ENCODE assay signal across 1 cellular context in the genomic region with DNA sequence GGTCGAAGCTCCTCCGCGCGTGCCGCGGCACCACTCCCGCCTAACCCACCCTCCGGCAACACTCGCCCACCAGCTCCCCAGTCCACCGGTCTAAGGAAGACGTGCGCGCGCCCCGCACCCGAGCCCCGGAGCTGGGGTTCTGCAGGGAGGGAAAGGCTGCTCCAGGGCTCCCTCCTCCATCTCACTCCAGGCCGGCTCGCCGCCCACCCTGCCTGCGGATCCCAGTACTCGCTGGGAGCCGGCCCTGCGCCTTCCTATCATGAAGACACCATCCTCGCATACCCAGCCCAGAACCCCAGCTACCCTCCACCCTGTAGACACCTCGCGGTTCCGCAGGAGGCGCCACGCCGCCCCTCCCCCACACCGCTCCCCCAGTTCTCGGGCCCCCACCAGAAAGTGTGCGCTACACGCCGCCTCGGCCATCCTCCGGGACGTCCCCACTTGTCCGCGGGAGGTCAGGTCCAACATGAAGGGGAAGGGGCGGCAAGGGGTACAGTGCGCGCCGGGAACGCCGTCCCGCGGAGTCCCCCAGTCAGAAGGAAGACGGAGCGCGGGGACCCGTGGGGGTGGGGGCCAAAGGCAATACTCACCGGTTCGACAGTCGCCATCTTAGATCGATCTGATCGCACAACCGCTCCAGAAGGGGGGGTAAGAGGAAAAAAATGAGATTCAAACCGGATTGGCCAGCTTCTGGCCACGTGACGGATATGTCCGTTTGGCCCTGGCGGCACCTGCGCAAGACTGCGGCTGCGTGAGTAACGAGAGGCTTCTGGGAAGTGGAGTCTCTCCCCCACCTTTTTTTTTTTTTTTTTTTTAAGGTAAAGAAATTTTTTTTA.
TF ChIP-seq lines count a peak whose summit lies in the region.

A gene with protein sequence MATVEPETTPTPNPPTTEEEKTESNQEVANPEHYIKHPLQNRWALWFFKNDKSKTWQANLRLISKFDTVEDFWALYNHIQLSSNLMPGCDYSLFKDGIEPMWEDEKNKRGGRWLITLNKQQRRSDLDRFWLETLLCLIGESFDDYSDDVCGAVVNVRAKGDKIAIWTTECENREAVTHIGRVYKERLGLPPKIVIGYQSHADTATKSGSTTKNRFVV (minus strand): TSS at position 629 of the 836 bp plus-strand sequence. CDS start 21 bp downstream, at position 608.

TF ChIP-seq in GM23338, 12 proteins besides CTCF, POLR2A, EP300 and RAD21:
- TF ChIP-seq STAT1 (IDR thresholded peaks at IDR 0.05; ENCODE audit: unreplicated experiment) = no peak
- TF ChIP-seq, protein P1, sequence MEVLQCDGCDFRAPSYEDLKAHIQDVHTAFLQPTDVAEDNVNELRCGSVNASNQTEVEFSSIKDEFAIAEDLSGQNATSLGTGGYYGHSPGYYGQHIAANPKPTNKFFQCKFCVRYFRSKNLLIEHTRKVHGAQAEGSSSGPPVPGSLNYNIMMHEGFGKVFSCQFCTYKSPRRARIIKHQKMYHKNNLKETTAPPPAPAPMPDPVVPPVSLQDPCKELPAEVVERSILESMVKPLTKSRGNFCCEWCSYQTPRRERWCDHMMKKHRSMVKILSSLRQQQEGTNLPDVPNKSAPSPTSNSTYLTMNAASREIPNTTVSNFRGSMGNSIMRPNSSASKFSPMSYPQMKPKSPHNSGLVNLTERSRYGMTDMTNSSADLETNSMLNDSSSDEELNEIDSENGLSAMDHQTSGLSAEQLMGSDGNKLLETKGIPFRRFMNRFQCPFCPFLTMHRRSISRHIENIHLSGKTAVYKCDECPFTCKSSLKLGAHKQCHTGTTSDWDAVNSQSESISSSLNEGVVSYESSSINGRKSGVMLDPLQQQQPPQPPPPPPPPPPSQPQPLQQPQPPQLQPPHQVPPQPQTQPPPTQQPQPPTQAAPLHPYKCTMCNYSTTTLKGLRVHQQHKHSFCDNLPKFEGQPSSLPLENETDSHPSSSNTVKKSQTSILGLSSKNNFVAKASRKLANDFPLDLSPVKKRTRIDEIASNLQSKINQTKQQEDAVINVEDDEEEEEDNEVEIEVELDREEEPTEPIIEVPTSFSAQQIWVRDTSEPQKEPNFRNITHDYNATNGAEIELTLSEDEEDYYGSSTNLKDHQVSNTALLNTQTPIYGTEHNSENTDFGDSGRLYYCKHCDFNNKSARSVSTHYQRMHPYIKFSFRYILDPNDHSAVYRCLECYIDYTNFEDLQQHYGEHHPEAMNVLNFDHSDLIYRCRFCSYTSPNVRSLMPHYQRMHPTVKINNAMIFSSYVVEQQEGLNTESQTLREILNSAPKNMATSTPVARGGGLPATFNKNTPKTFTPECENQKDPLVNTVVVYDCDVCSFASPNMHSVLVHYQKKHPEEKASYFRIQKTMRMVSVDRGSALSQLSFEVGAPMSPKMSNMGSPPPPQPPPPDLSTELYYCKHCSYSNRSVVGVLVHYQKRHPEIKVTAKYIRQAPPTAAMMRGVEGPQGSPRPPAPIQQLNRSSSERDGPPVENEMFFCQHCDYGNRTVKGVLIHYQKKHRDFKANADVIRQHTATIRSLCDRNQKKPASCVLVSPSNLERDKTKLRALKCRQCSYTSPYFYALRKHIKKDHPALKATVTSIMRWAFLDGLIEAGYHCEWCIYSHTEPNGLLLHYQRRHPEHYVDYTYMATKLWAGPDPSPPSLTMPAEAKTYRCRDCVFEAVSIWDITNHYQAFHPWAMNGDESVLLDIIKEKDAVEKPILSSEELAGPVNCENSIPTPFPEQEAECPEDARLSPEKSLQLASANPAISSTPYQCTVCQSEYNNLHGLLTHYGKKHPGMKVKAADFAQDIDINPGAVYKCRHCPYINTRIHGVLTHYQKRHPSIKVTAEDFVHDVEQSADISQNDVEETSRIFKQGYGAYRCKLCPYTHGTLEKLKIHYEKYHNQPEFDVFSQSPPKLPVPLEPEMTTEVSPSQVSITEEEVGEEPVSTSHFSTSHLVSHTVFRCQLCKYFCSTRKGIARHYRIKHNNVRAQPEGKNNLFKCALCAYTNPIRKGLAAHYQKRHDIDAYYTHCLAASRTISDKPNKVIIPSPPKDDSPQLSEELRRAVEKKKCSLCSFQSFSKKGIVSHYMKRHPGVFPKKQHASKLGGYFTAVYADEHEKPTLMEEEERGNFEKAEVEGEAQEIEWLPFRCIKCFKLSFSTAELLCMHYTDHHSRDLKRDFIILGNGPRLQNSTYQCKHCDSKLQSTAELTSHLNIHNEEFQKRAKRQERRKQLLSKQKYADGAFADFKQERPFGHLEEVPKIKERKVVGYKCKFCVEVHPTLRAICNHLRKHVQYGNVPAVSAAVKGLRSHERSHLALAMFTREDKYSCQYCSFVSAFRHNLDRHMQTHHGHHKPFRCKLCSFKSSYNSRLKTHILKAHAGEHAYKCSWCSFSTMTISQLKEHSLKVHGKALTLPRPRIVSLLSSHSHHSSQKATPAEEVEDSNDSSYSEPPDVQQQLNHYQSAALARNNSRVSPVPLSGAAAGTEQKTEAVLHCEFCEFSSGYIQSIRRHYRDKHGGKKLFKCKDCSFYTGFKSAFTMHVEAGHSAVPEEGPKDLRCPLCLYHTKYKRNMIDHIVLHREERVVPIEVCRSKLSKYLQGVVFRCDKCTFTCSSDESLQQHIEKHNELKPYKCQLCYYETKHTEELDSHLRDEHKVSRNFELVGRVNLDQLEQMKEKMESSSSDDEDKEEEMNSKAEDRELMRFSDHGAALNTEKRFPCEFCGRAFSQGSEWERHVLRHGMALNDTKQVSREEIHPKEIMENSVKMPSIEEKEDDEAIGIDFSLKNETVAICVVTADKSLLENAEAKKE (CRISPR knock-in tag; IDR thresholded peaks at IDR 0.05) = no peak
- TF ChIP-seq NANOG (IDR thresholded peaks at IDR 0.05; ENCODE audit: borderline replicate concordance) = no peak
- no peak for TF ChIP-seq EZH2 (IDR thresholded peaks at IDR 0.05; ENCODE audit: low read depth, unreplicated experiment)
- TF ChIP-seq POLR2AphosphoS5 (IDR thresholded peaks at IDR 0.05; ENCODE audit: low read depth) = peak; percentile 64
- no peak for TF ChIP-seq JUNB (IDR thresholded peaks at IDR 0.05; ENCODE audit: unreplicated experiment)
- TF ChIP-seq ZNF331 (CRISPR knock-in tag; IDR thresholded peaks at IDR 0.05; ENCODE audit: low read depth) = no peak
- TF ChIP-seq, protein P2, sequence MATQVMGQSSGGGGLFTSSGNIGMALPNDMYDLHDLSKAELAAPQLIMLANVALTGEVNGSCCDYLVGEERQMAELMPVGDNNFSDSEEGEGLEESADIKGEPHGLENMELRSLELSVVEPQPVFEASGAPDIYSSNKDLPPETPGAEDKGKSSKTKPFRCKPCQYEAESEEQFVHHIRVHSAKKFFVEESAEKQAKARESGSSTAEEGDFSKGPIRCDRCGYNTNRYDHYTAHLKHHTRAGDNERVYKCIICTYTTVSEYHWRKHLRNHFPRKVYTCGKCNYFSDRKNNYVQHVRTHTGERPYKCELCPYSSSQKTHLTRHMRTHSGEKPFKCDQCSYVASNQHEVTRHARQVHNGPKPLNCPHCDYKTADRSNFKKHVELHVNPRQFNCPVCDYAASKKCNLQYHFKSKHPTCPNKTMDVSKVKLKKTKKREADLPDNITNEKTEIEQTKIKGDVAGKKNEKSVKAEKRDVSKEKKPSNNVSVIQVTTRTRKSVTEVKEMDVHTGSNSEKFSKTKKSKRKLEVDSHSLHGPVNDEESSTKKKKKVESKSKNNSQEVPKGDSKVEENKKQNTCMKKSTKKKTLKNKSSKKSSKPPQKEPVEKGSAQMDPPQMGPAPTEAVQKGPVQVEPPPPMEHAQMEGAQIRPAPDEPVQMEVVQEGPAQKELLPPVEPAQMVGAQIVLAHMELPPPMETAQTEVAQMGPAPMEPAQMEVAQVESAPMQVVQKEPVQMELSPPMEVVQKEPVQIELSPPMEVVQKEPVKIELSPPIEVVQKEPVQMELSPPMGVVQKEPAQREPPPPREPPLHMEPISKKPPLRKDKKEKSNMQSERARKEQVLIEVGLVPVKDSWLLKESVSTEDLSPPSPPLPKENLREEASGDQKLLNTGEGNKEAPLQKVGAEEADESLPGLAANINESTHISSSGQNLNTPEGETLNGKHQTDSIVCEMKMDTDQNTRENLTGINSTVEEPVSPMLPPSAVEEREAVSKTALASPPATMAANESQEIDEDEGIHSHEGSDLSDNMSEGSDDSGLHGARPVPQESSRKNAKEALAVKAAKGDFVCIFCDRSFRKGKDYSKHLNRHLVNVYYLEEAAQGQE (IDR thresholded peaks at IDR 0.05; ENCODE audit: unreplicated experiment) = no peak
- TF ChIP-seq EZH2phosphoT487 (IDR thresholded peaks at IDR 0.05; ENCODE audit: unreplicated experiment) = no peak
- TF ChIP-seq CREB1 (CRISPR knock-in tag; IDR thresholded peaks at IDR 0.05; ENCODE audit: low read depth) = no peak
- no peak for TF ChIP-seq ZNF114 (CRISPR knock-in tag; IDR thresholded peaks at IDR 0.05)
- TF ChIP-seq, protein P3, sequence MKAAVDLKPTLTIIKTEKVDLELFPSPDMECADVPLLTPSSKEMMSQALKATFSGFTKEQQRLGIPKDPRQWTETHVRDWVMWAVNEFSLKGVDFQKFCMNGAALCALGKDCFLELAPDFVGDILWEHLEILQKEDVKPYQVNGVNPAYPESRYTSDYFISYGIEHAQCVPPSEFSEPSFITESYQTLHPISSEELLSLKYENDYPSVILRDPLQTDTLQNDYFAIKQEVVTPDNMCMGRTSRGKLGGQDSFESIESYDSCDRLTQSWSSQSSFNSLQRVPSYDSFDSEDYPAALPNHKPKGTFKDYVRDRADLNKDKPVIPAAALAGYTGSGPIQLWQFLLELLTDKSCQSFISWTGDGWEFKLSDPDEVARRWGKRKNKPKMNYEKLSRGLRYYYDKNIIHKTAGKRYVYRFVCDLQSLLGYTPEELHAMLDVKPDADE (IDR thresholded peaks at IDR 0.05) = peak; percentile 57
